ENCODE assay signal across 1 cellular context in genomic region chr1:114669562-114670082, GRCh38.
TF ChIP-seq lines count a peak whose summit lies in the region.

TSS of gene DENND2C (minus strand) at chr1:114670049. CDS start at chr1:114625984, 44,065 bp downstream.

TF ChIP-seq in H1, 55 proteins besides CTCF, POLR2A, EP300 and RAD21 (continued from another document):
- TF ChIP-seq TAF1 (IDR thresholded peaks at IDR 0.05; ENCODE audit: low read depth, low read length) (no peak; the same call in 1 of the 2 replicates), ASH2L (IDR thresholded peaks at IDR 0.05; ENCODE audit: low read length) (peak; percentile 96), EGR1 (IDR thresholded peaks at IDR 0.05; ENCODE audit: borderline replicate concordance, low read depth, low read length) (peak; percentile 98)
